Comparison of ENCODE assay signal across 9 cellular contexts in the genomic region with DNA sequence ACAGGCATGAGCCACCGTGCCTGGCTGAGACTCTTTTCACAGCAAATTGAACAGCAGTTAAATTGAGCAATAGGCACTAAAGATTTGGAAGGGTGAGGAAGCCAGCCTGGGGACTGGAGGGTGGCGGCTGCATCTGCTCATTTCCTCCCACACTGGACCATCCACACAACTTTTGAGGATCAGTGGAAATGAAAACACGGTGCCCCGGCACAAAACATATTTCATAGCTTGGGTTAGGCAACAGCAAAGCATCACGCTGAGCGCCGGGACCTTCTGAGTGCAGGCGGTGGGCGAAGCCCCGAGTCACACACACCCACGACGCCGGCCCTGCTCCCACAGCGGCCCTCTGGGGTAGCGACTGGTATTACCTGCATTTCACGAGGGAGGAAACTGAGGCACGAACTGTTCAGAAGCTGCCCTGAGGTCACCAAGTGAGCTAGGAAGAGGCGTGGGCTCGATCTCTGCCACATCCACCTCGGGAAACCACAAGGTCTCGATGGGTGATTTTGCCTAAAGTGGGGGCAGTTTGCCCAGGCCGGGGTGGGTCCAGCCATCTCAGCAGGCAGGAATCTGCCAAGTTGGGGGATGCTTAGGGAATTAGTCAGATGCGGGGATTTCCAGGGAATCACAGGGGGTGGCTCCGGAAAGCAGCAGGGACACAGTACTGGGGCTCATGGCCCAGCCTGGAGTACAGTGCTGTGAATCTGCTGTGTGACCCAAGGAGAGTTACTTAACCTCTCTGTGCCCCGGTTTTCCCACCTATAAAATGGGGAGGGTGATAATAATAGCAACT. TPM values are rescaled to one million over a fixed set of nuclear protein-coding genes. Genes with fewer than 3 reads are reported as not detected.
DNase-seq lines count a peak whose midpoint lies in the region; ATAC-seq and TF ChIP-seq lines count a peak whose summit lies in the region.
"Had no signal": no experiment of that assay in that cellular context is flagged by ENCODE, and none has a peak within 500 bp of the region (broad histone marks: within the 10 kb centered on the region; RNA-seq: fewer than 3 reads in every experiment).

No MANE protein-coding gene starts in this region.

- H3K4me3 ChIP-seq in right atrium auricular region: no peak overlapping the region
- no peak overlapping the region for H3K4me3 ChIP-seq in kidney epithelial cell (ENCODE audit: low read depth, low read length)

- H3K27me3 ChIP-seq in right atrium auricular region: no peaks in the 10 kb centered on the region
- H3K27me3 ChIP-seq in kidney epithelial cell (ENCODE audit: control insufficient read depth, insufficient read depth, low read length): no peaks in the 10 kb centered on the region

- intact Hi-C loops in cardiac septum (cut with DNase I): no loop called here

- H3K36me3 ChIP-seq in right atrium auricular region (no peaks in the 10 kb centered on the region), kidney epithelial cell (ENCODE audit: control insufficient read depth, insufficient read depth, low read length) (no peaks in the 10 kb centered on the region)

- TF ChIP-seq CTCF in right atrium auricular region (IDR thresholded peaks at IDR 0.05): no peak
- peak; percentile 36 for TF ChIP-seq CTCF in kidney epithelial cell (IDR thresholded peaks at IDR 0.05; ENCODE audit: insufficient read depth, low read length, poor library complexity, severe bottlenecking)

- peak overlapping the region; percentile 31 to 56 for H3K27ac ChIP-seq in right atrium auricular region

- DNase-seq in right atrium auricular region (ENCODE audit: low spot score) (peak; percentile 73), cardiac septum (ENCODE audit: low spot score) (no peak), amniotic stem cell (lab: John Stamatoyannopoulos, UW) (peak; percentile 90), kidney epithelial cell (ENCODE audit: low read depth) (peak; percentile 93), NCI-H2227 treated with DMSO at 0.1 percent for 48 hours (lab: John Stamatoyannopoulos, UW) (no peak), iPS-NIHi7 (ENCODE audit: extremely low spot score) (no peak)
- DNase-seq: T-cell had no signal

- ATAC-seq in GM21529 (IDR thresholded peaks at IDR 0.05; ENCODE audit: unreplicated experiment): no peak
- ATAC-seq in GM19452 (IDR thresholded peaks at IDR 0.05; ENCODE audit: unreplicated experiment): no peak
- ATAC-seq: T-cell had no signal

- no peaks in the 10 kb centered on the region for H3K9me3 ChIP-seq in right atrium auricular region

- H3K4me1 ChIP-seq in right atrium auricular region: peaks cover 0 to 16% of the 10 kb centered on the region in 2 donors

RNA-seq across cellular contexts. Expression of gene SBNO2, which starts 3.5 kb away (rescaled TPM):
- total RNA-seq in right atrium auricular region (10 to 100 TPM; 14.7 to 17.7 TPM), cardiac septum (37.3 TPM), kidney epithelial cell (48.8 and 56.7 TPM in 2 replicates)

RNA-seq across cellular contexts. Expression of gene STK11, which starts 28.1 kb away (rescaled TPM):
- total RNA-seq in right atrium auricular region: 10 to 100 TPM; 62.0 to 64.7 TPM
- total RNA-seq in cardiac septum: 49.7 TPM
- total RNA-seq in kidney epithelial cell: 78.3 and 86.5 TPM in 2 replicates

Comparison
In these comparisons a context has a peak if more than half of its experiments do, and no peak if none do; other contexts are left out.
1. DNase-seq: peak in right atrium auricular region (single experiment), amniotic stem cell (single experiment) and kidney epithelial cell (single experiment); none in cardiac septum (single experiment), NCI-H2227 treated with DMSO at 0.1 percent for 48 hours (single experiment) and iPS-NIHi7 (single experiment).